In genomic region chr16:600781-601180, GRCh38 we compare ENCODE assay signal across 11 cellular contexts. TPM values are rescaled to one million over a fixed set of nuclear protein-coding genes. Genes with fewer than 3 reads are reported as not detected.
DNase-seq lines count a peak whose midpoint lies in the region; ATAC-seq and TF ChIP-seq lines count a peak whose summit lies in the region.
"Had no signal": no experiment of that assay in that cellular context is flagged by ENCODE, and none has a peak within 500 bp of the region (broad histone marks: within the 10 kb centered on the region; RNA-seq: fewer than 3 reads in every experiment).

No MANE protein-coding gene starts in this region.

- no peaks in the 10 kb centered on the region for H3K4me1 ChIP-seq in PC-3 (ENCODE audit: insufficient read depth, low read length)

- ATAC-seq in stimulated activated naive CD8-positive, alpha-beta T cell treated with anti-CD3 and anti-CD28 coated beads, Interleukin-15, Interleukin-2, amounts not matched to agents 100 U/mL and 50 U/mL, for 24 hours, result peak; percentile 43
- no peak for ATAC-seq in stimulated activated naive CD8-positive, alpha-beta T cell treated with anti-CD3 and anti-CD28 coated beads, Interleukin-15, amount 100 ng/mL, for 72 hours
- ATAC-seq in PC-3, result peak; percentile 46; the same call in 1 of the 2 replicates
- ATAC-seq: HCT116 had no signal

- peak overlapping the region in 1 of 2 donors; percentile 29 for H3K4me3 Mint-ChIP-seq in stimulated activated naive CD8-positive, alpha-beta T cell treated with anti-CD3 and anti-CD28 coated beads, Interleukin-15, amount 100 ng/mL, for 72 hours
- no peak overlapping the region for H3K4me3 Mint-ChIP-seq in type B pancreatic cell
- H3K4me3 Mint-ChIP-seq: activated naive CD8-positive, alpha-beta T cell treated with anti-CD3 and anti-CD28 coated beads, Interleukin-2, amount 10 ng/mL, durations not matched to agents 7 days and 5 days had no signal

- H3K9me3 ChIP-seq in PC-3 (ENCODE audit: low read length), result no peaks in the 10 kb centered on the region

- no TSS peak for BruUV-seq in PC-3 (replicated peaks; lab: Mats Ljungman, UMichigan)

- no peaks in the 10 kb centered on the region for H3K9me3 Mint-ChIP-seq in stimulated activated naive CD8-positive, alpha-beta T cell treated with anti-CD3 and anti-CD28 coated beads, Interleukin-15, amount 100 ng/mL, for 72 hours
- no peaks in the 10 kb centered on the region for H3K9me3 Mint-ChIP-seq in type B pancreatic cell
- H3K9me3 Mint-ChIP-seq: activated naive CD8-positive, alpha-beta T cell treated with anti-CD3 and anti-CD28 coated beads, Interleukin-2, amount 10 ng/mL, durations not matched to agents 7 days and 5 days had no signal

- no peak for DNase-seq in stimulated activated naive CD8-positive, alpha-beta T cell treated with anti-CD3 and anti-CD28 coated beads, Interleukin-15, Interleukin-2, amounts not matched to agents 100 U/mL and 50 U/mL, for 24 hours
- DNase-seq in stimulated activated naive CD8-positive, alpha-beta T cell treated with anti-CD3 and anti-CD28 coated beads, Interleukin-15, amount 100 ng/mL, for 72 hours, result no peak
- DNase-seq in PC-3 (no peak), epithelial cell of esophagus (ENCODE audit: low read depth) (peak; percentile 28), type B pancreatic cell (ENCODE audit: extremely low spot score, unreplicated experiment) (no peak), NCI-H510A treated with DMSO at 0.1 percent for 48 hours (lab: John Stamatoyannopoulos, UW) (no peak)
- no peak for DNase-seq in stimulated activated CD4-positive, alpha-beta T cell treated with anti-CD3 and anti-CD28 coated beads, Interleukin-1b, Interleukin-23, amount 100 ng/mL, for 48 hours
- no peak for DNase-seq in activated effector memory CD4-positive, alpha-beta T cell treated with anti-CD3 and anti-CD28 coated beads, Interleukin-2, amount 50 U/mL, for 16 hours
- DNase-seq: activated naive CD8-positive, alpha-beta T cell treated with anti-CD3 and anti-CD28 coated beads, Interleukin-2, amount 10 ng/mL, durations not matched to agents 7 days and 5 days; NCI-H345 had no signal

- CTCF ChIA-PET in PC-3 (lab: Charles Lee), result no interaction called here

- peaks cover 24% of the 10 kb centered on the region for H3K4me1 Mint-ChIP-seq in stimulated activated naive CD8-positive, alpha-beta T cell treated with anti-CD3 and anti-CD28 coated beads, Interleukin-15, amount 100 ng/mL, for 72 hours
- peaks cover 4% of the 10 kb centered on the region for H3K4me1 Mint-ChIP-seq in type B pancreatic cell (ENCODE audit: unreplicated experiment)

- H3K27ac Mint-ChIP-seq in stimulated activated naive CD8-positive, alpha-beta T cell treated with anti-CD3 and anti-CD28 coated beads, Interleukin-15, amount 100 ng/mL, for 72 hours, result no peak overlapping the region
- no peak overlapping the region for H3K27ac Mint-ChIP-seq in type B pancreatic cell
- H3K27ac Mint-ChIP-seq: activated naive CD8-positive, alpha-beta T cell treated with anti-CD3 and anti-CD28 coated beads, Interleukin-2, amount 10 ng/mL, durations not matched to agents 7 days and 5 days had no signal

- no peaks in the 10 kb centered on the region for H3K27me3 Mint-ChIP-seq in stimulated activated naive CD8-positive, alpha-beta T cell treated with anti-CD3 and anti-CD28 coated beads, Interleukin-15, amount 100 ng/mL, for 72 hours
- H3K27me3 Mint-ChIP-seq in type B pancreatic cell, result no peaks in the 10 kb centered on the region
- H3K27me3 Mint-ChIP-seq: activated naive CD8-positive, alpha-beta T cell treated with anti-CD3 and anti-CD28 coated beads, Interleukin-2, amount 10 ng/mL, durations not matched to agents 7 days and 5 days had no signal

- no peaks in the 10 kb centered on the region for H3K36me3 ChIP-seq in PC-3 (ENCODE audit: low read depth, low read length)

- no peak overlapping the region for H2AFZ ChIP-seq in PC-3 (ENCODE audit: low read length)

- H3K79me2 ChIP-seq in PC-3 (ENCODE audit: low read length), result peaks cover 28% of the 10 kb centered on the region; the same call in 1 of the 2 replicates

- H3K9me2 ChIP-seq in PC-3 (replicated peaks; ENCODE audit: low read length), result no peaks in the 10 kb centered on the region

- H3K4me3 ChIP-seq in PC-3 (ENCODE audit: low read length) (no peak overlapping the region), epithelial cell of esophagus (ENCODE audit: low read length) (no peak overlapping the region)

- POLR2A ChIA-PET in PC-3 (lab: Charles Lee; ENCODE audit: unreplicated experiment), result no interaction called here

- TF ChIP-seq CTCF in PC-3 (conservative IDR thresholded peaks at IDR 0.05; ENCODE audit: low read depth, low read length), result peak; percentile 38; the same call in 1 of the 2 replicates
- peak; percentile 18 for TF ChIP-seq CTCF in epithelial cell of esophagus (IDR thresholded peaks at IDR 0.05; ENCODE audit: insufficient read depth, low read depth, low read length, missing control alignments)
- peak; percentile 30 for TF ChIP-seq CTCF in type B pancreatic cell (conservative IDR thresholded peaks at IDR 0.05)

- H3F3A ChIP-seq in PC-3 (ENCODE audit: low read length, unreplicated experiment), result no peaks in the 10 kb centered on the region

- intact Hi-C loops in PC-3 (cut with micrococcal nuclease), result no loop called here

- H3K4me2 ChIP-seq in PC-3 (ENCODE audit: low read length), result no peak overlapping the region

- H3K36me3 Mint-ChIP-seq in type B pancreatic cell, result peaks cover 17% of the 10 kb centered on the region

- no peaks in the 10 kb centered on the region for H4K20me1 ChIP-seq in PC-3 (ENCODE audit: low read length)

- H3K27me3 ChIP-seq in PC-3 (ENCODE audit: low read length), result no peaks in the 10 kb centered on the region

- H3K9ac ChIP-seq in PC-3 (ENCODE audit: low read length), result no peak overlapping the region

- H3K27ac ChIP-seq in PC-3 (ENCODE audit: low read length), result no peak overlapping the region

RNA-seq across cellular contexts. Expression of gene RAB40C, which starts 10.9 kb away (rescaled TPM):
- total RNA-seq in PC-3 (2014; rRNA removed), result 19.5 and 27.0 TPM in 2 replicates
- 21.4 and 26.5 TPM in 2 replicates for total RNA-seq in type B pancreatic cell (ENCODE audit: low replicate concordance)

RNA-seq across cellular contexts. Expression of gene WFIKKN1, which starts 30.0 kb away (rescaled TPM):
- 0.11 and 0.40 TPM in 2 replicates for total RNA-seq in PC-3 (2014; rRNA removed)
- 0.71 and 9.0 TPM in 2 replicates for total RNA-seq in type B pancreatic cell (ENCODE audit: low replicate concordance)

RNA-seq across cellular contexts. Expression of gene PIGQ, which starts 31.0 kb away (rescaled TPM):
- total RNA-seq in PC-3 (2014; rRNA removed) (36.0 and 43.8 TPM in 2 replicates), type B pancreatic cell (ENCODE audit: low replicate concordance) (58.2 and 83.5 TPM in 2 replicates)

RNA-seq across cellular contexts. Expression of gene NHLRC4, which starts 34.0 kb away (rescaled TPM):
- 0.44 TPM in 1 of 2 replicates, not detected in the other for total RNA-seq in PC-3 (2014; rRNA removed)
- total RNA-seq in type B pancreatic cell (ENCODE audit: low replicate concordance), result 0.52 and 1.4 TPM in 2 replicates

RNA-seq across cellular contexts. Expression of gene METTL26, which starts 35.3 kb away (rescaled TPM):
- 179 and 207 TPM in 2 replicates for total RNA-seq in PC-3 (2014; rRNA removed)
- total RNA-seq in type B pancreatic cell (ENCODE audit: low replicate concordance), result 74.4 and 77.0 TPM in 2 replicates
